In genomic region chr1:243256590-243256989, GRCh38 we compare ENCODE assay signal across 8 cellular contexts. TPM values are rescaled to one million over a fixed set of nuclear protein-coding genes. Genes with fewer than 3 reads are reported as not detected.
DNase-seq lines count a peak whose midpoint lies in the region; ATAC-seq and TF ChIP-seq lines count a peak whose summit lies in the region.

No MANE protein-coding gene starts in this region.

- H3K9ac ChIP-seq in Karpas-422 (ENCODE audit: low read length) = peak overlapping the region; percentile 81

- H3K9me2 ChIP-seq in Karpas-422 (replicated peaks; ENCODE audit: insufficient read depth, low read length) = no peaks in the 10 kb centered on the region

- TF ChIP-seq CTCF in BJ (IDR thresholded peaks at IDR 0.05; ENCODE audit: insufficient read depth, low read depth, low read length) (no peak), choroid plexus epithelial cell (conservative IDR thresholded peaks at IDR 0.05; ENCODE audit: low read depth, low read length) (no peak), mucosa of descending colon (IDR thresholded peaks at IDR 0.05) (no peak)

- H3K9me3 Mint-ChIP-seq in natural killer cell treated with Interleukin-12 subunit alpha and Interleukin-12 subunit beta and Interleukin-15 and Interleukin-18, amount 100 ng/mL, for 72 hours = no peaks in the 10 kb centered on the region

- intact Hi-C loops in mucosa of descending colon (cut with DNase I, micrococcal nuclease) = no loop called here

- H3K4me1 ChIP-seq in Karpas-422 (ENCODE audit: low read length) (peaks cover 33% of the 10 kb centered on the region), mucosa of descending colon (ENCODE audit: low read depth) (peaks cover 10% of the 10 kb centered on the region)

- peak overlapping the region; percentile 83 for H3K4me3 ChIP-seq in BJ (ENCODE audit: low read depth, low read length)
- peak overlapping the region; percentile 77 for H3K4me3 ChIP-seq in Karpas-422 (ENCODE audit: low read length)
- H3K4me3 ChIP-seq in choroid plexus epithelial cell (ENCODE audit: low read depth, low read length) = peak overlapping the region; percentile 63
- H3K4me3 ChIP-seq in mucosa of descending colon = no peak overlapping the region

- CTCF ChIA-PET in BJ (lab: Yijun Ruan, JAX) = interaction anchor here (1.0 kb wide), 1 partner anchor 1043 kb away, joined by 4 read pairs; no protein-coding TSS in a partner anchor

- peaks cover 0 to 4% of the 10 kb centered on the region in 2 donors for H3K27me3 Mint-ChIP-seq in natural killer cell treated with Interleukin-12 subunit alpha and Interleukin-12 subunit beta and Interleukin-15 and Interleukin-18, amount 100 ng/mL, for 72 hours

- H4K20me1 ChIP-seq in Karpas-422 (ENCODE audit: insufficient read depth, low read depth, low read length) = no peaks in the 10 kb centered on the region

- peak overlapping the region; percentile 88 to 98 for H3K27ac Mint-ChIP-seq in natural killer cell treated with Interleukin-12 subunit alpha and Interleukin-12 subunit beta and Interleukin-15 and Interleukin-18, amount 100 ng/mL, for 72 hours

- H3K36me3 ChIP-seq in BJ (ENCODE audit: control insufficient read depth, insufficient read depth, low read length) (no peaks in the 10 kb centered on the region), Karpas-422 (ENCODE audit: insufficient read depth, low read length) (no peaks in the 10 kb centered on the region; the same call in 1 of the 2 replicates), mucosa of descending colon (ENCODE audit: low read depth) (peaks cover 5% of the 10 kb centered on the region)

- peak overlapping the region; percentile 72 for H3K27ac ChIP-seq in Karpas-422 (ENCODE audit: low read length)

- H3K79me2 ChIP-seq in Karpas-422 (ENCODE audit: low read length) = peaks cover 90% of the 10 kb centered on the region

- POLR2A ChIA-PET in BJ (lab: Charles Lee) = interaction anchor here (0.6 to 2.2 kb wide), 2 partner anchors 8 to 84 kb away, joined by 3 to 8 read pairs; no protein-coding TSS in a partner anchor

- no peak for ATAC-seq in natural killer cell treated with Interleukin-12 subunit alpha and Interleukin-12 subunit beta and Interleukin-15 and Interleukin-18, amount 100 ng/mL, for 72 hours
- ATAC-seq in HG02870 (IDR thresholded peaks at IDR 0.05; ENCODE audit: unreplicated experiment) (no peak), mucosa of descending colon (no peak)

- DNase-seq in BJ (ENCODE audit: low read depth) (no peak), Karpas-422 (peak; percentile 52), choroid plexus epithelial cell (ENCODE audit: low read depth) (no peak), NCI-H187 (lab: John Stamatoyannopoulos, UW) (no peak), mucosa of descending colon (no peak), NCI-H2107 (lab: John Stamatoyannopoulos, UW) (no peak)
- DNase-seq in natural killer cell treated with Interleukin-12 subunit alpha and Interleukin-12 subunit beta and Interleukin-15 and Interleukin-18, amount 100 ng/mL, for 72 hours (ENCODE audit: low spot score) = no peak

- H3K4me3 Mint-ChIP-seq in natural killer cell treated with Interleukin-12 subunit alpha and Interleukin-12 subunit beta and Interleukin-15 and Interleukin-18, amount 100 ng/mL, for 72 hours = peak overlapping the region; percentile 91

- H3K9me3 ChIP-seq in Karpas-422 (ENCODE audit: low read length) (no peaks in the 10 kb centered on the region), mucosa of descending colon (no peaks in the 10 kb centered on the region)

- H3K27me3 ChIP-seq in BJ (ENCODE audit: control insufficient read depth, insufficient read depth, low read length) (no peaks in the 10 kb centered on the region), Karpas-422 (ENCODE audit: low read length) (no peaks in the 10 kb centered on the region)

- no peaks in the 10 kb centered on the region for H3K36me3 Mint-ChIP-seq in natural killer cell treated with Interleukin-12 subunit alpha and Interleukin-12 subunit beta and Interleukin-15 and Interleukin-18, amount 100 ng/mL, for 72 hours

- H3K4me2 ChIP-seq in Karpas-422 (ENCODE audit: low read depth, low read length, poor library complexity, severe bottlenecking) = peak overlapping the region; percentile 88

- peaks cover 10 to 19% of the 10 kb centered on the region in 2 donors for H3K4me1 Mint-ChIP-seq in natural killer cell treated with Interleukin-12 subunit alpha and Interleukin-12 subunit beta and Interleukin-15 and Interleukin-18, amount 100 ng/mL, for 72 hours (ENCODE audit: low read depth in 2 of 2)

- H2AFZ ChIP-seq in Karpas-422 (ENCODE audit: low read length) = no peak overlapping the region

RNA-seq across cellular contexts. Expression of gene SDCCAG8, which starts 0.7 kb away (rescaled TPM):
- 17.0 and 20.5 TPM in 2 replicates for polyA plus RNA-seq in BJ (2011; rRNA removed)
- polyA minus RNA-seq in BJ (2011; rRNA and poly(A)+ RNA removed) = 9.9 and 13.4 TPM in 2 replicates
- total RNA-seq in Karpas-422 (2014; rRNA removed; shearing (Covaris generic); ENCODE audit: low replicate concordance) = 36.6 and 41.0 TPM in 2 replicates
- 10 to 100 TPM; 18.5 to 20.3 TPM for total RNA-seq in natural killer cell treated with Interleukin-12 subunit alpha and Interleukin-12 subunit beta and Interleukin-15 and Interleukin-18, amount 100 ng/mL, for 72 hours
- total RNA-seq in mucosa of descending colon = 10 to 100 TPM; 22.1 to 37.5 (median 34.1) TPM

RNA-seq across cellular contexts. Expression of gene CEP170, which starts 1.5 kb away (rescaled TPM):
- polyA plus RNA-seq in BJ (2011; rRNA removed) = 42.0 and 56.6 TPM in 2 replicates
- polyA minus RNA-seq in BJ (2011; rRNA and poly(A)+ RNA removed) = 50.7 and 51.1 TPM in 2 replicates
- total RNA-seq in Karpas-422 (2014; rRNA removed; shearing (Covaris generic); ENCODE audit: low replicate concordance) = 87.3 and 124 TPM in 2 replicates
- total RNA-seq in natural killer cell treated with Interleukin-12 subunit alpha and Interleukin-12 subunit beta and Interleukin-15 and Interleukin-18, amount 100 ng/mL, for 72 hours = 10 to 100 TPM; 15.7 to 34.2 TPM
- total RNA-seq in mucosa of descending colon = 10 to 100 TPM in 2 of 3 donors, 1 to 10 TPM in 1; 6.2 to 43.8 (median 14.4) TPM
